Comparison of ENCODE assay signal across 11 cellular contexts in the genomic region with DNA sequence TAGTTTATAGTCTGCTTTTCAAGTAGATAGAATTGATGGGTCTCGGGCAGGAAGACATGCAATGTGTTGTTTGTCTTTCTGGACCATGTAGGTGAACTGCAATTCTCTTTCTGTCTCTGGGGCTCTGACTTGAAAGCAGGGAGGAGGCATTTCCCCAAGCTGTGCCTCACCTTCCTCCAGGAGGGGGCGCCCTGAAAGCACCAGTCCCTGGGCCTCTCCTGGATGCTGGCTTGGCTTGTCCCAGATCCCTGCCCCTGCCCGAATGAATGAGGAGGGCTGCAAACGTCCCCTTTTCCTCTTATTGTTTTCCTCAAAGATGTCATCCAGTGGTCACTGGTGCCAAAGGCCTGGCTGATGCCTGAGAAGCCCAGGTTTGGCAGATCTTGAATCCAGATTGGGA.
A peak's percentile ranks its signal among the peaks of the same experiment; 100 is the strongest.
DNase-seq lines count a peak whose midpoint lies in the region; ATAC-seq, FAIRE-seq and TF ChIP-seq lines count a peak whose summit lies in the region.
"Had no signal": no experiment of that assay in that cellular context is flagged by ENCODE, and none has a peak within 500 bp of the region (broad histone marks: within the 10 kb centered on the region; RNA-seq: fewer than 3 reads in every experiment).

No MANE protein-coding gene starts in this region.

- CTCF ChIA-PET in Caco-2 (lab: Charles Lee): no interaction called here

- POLR2A ChIA-PET in Caco-2 (lab: Charles Lee): no interaction called here

- no peaks in the 10 kb centered on the region for H3K9me3 Mint-ChIP-seq in Caco-2 (ENCODE audit: unreplicated experiment)
- H3K9me3 Mint-ChIP-seq: activated T-cell treated with anti-CD3 and anti-CD28 coated beads, Interleukin-2, amount 50 U/mL, for 72 hours had no signal

- peak; percentile 18 for TF ChIP-seq CTCF in Caco-2 (IDR thresholded peaks at IDR 0.05; ENCODE audit: insufficient read depth in 1 of 2, low read depth in 1 of 2, low read length in 1 of 2, severe bottlenecking in 1 of 2, unreplicated experiment in 1 of 2)
- peak in 16 of 56 donors; percentile 8 to 31 (median 16) for TF ChIP-seq CTCF in dorsolateral prefrontal cortex (IDR thresholded peaks at IDR 0.05 in 54 of 56, conservative IDR thresholded peaks at IDR 0.05 in 2 of 56; ENCODE audit: low read depth in 1 of 56, partially characterized antibody in 56 of 56)

- no peak overlapping the region for H3K27ac ChIP-seq in dorsolateral prefrontal cortex
- H3K27ac ChIP-seq: Peyer's patch had no signal

- no TSS peak for BruUV-seq in Caco-2 (replicated peaks; lab: Mats Ljungman, UMichigan)

- no peak overlapping the region for H3K4me3 Mint-ChIP-seq in Caco-2 (ENCODE audit: unreplicated experiment)
- H3K4me3 Mint-ChIP-seq: activated T-cell treated with anti-CD3 and anti-CD28 coated beads, Interleukin-2, amount 50 U/mL, for 72 hours had no signal

- H3K4me1 Mint-ChIP-seq in Caco-2 (ENCODE audit: low read depth, unreplicated experiment): no peaks in the 10 kb centered on the region

- no peak overlapping the region for H3K27ac Mint-ChIP-seq in Caco-2 (ENCODE audit: unreplicated experiment)
- H3K27ac Mint-ChIP-seq: activated T-cell treated with anti-CD3 and anti-CD28 coated beads, Interleukin-2, amount 50 U/mL, for 72 hours had no signal

- no peak for FAIRE-seq in H54 (lab: Jason Lieb, UNC)

- H3K27me3 Mint-ChIP-seq in Caco-2 (ENCODE audit: insufficient read depth, unreplicated experiment): no peaks in the 10 kb centered on the region

- H3K4me3 ChIP-seq in Caco-2 (ENCODE audit: low read depth, low read length) (no peak overlapping the region), dorsolateral prefrontal cortex (no peak overlapping the region)
- H3K4me3 ChIP-seq: Peyer's patch had no signal

- intact Hi-C loops in Caco-2 (cut with micrococcal nuclease; ENCODE audit: unreplicated experiment) (no loop called here), dorsolateral prefrontal cortex (cut with DNase I) (no loop called here)

- in situ Hi-C loops in SK-MEL-5 (cut with HindIII; ENCODE audit: low pct_unique_long_range_greater_than_20kb, low sequenced_read_pairs): no loop called here

- ATAC-seq in HG02885 (IDR thresholded peaks at IDR 0.05; ENCODE audit: poor library complexity, unreplicated experiment): no peak
- ATAC-seq: activated T-cell treated with anti-CD3 and anti-CD28 coated beads, Interleukin-2, amount 50 U/mL, for 72 hours had no signal

- H3K4me1 ChIP-seq in Caco-2: no peaks in the 10 kb centered on the region

- H3K9me3 ChIP-seq in Caco-2: no peaks in the 10 kb centered on the region
- H3K9me3 ChIP-seq: Peyer's patch had no signal

- no peak for TF ChIP-seq POLR2A in H54 (IDR thresholded peaks at IDR 0.05; ENCODE audit: low read depth, low read length)

- H3K27me3 ChIP-seq in Caco-2 (replicated peaks; ENCODE audit: control insufficient read depth, insufficient read depth, low read length): no peaks in the 10 kb centered on the region
- no peaks in the 10 kb centered on the region for H3K27me3 ChIP-seq in dorsolateral prefrontal cortex
- H3K27me3 ChIP-seq: Peyer's patch had no signal

- H3K36me3 Mint-ChIP-seq in Caco-2 (ENCODE audit: insufficient read depth, unreplicated experiment): no peaks in the 10 kb centered on the region

- no peaks in the 10 kb centered on the region for H3K36me3 ChIP-seq in Caco-2 (ENCODE audit: control insufficient read depth, insufficient read depth, low read length)
- H3K36me3 ChIP-seq: Peyer's patch had no signal

- DNase-seq in Caco-2 (peak in 1 of 2 experiments; percentile 1), H54 (ENCODE audit: insufficient read length, low spot score) (peak; percentile 21), SK-MEL-5 (ENCODE audit: low read depth, low spot score) (peak; percentile 58), iPS-NIHi7 (ENCODE audit: extremely low spot score) (peak; percentile 93), AG08396 (ENCODE audit: low spot score) (no peak), dorsolateral prefrontal cortex (no peak), mesenteric fat pad (ENCODE audit: low spot score) (no peak)
- DNase-seq: Peyer's patch, retina had no signal

Comparison
In these comparisons a context has a peak if more than half of its experiments do, and no peak if none do; other contexts are left out.
1. DNase-seq: peak in H54 (single experiment), SK-MEL-5 (single experiment) and iPS-NIHi7 (single experiment); none in AG08396 (single experiment), dorsolateral prefrontal cortex (0 of 10) and mesenteric fat pad (single experiment).